In genomic region chr13:47672982-47673670, GRCh38 we compare ENCODE assay signal across 9 cellular contexts.
DNase-seq lines count a peak whose midpoint lies in the region; ATAC-seq, FAIRE-seq and TF ChIP-seq lines count a peak whose summit lies in the region.
"Had no signal": no experiment of that assay in that cellular context is flagged by ENCODE, and none has a peak within 500 bp of the region (broad histone marks: within the 10 kb centered on the region; RNA-seq: fewer than 3 reads in every experiment).

No MANE protein-coding gene starts in this region.

- FAIRE-seq in HTR-8/SVneo (lab: Jason Lieb, UNC) = no peak

- no peak for TF ChIP-seq CTCF in breast epithelium (IDR thresholded peaks at IDR 0.05)
- TF ChIP-seq CTCF in upper lobe of right lung (IDR thresholded peaks at IDR 0.05) = no peak

- intact Hi-C loops in breast epithelium (cut with DNase I; ENCODE audit: low total_unique reads) (no loop called here), upper lobe of right lung (cut with DNase I) (no loop called here)

- H3K27ac ChIP-seq in breast epithelium (peak overlapping the region; percentile 5 to 23), upper lobe of right lung (no peak overlapping the region)

- peak; percentile 80 for DNase-seq in M059J (ENCODE audit: low read depth)
- no peak for DNase-seq in breast epithelium (ENCODE audit: low spot score in 2 of 2)
- DNase-seq in left lobe of liver (ENCODE audit: low spot score) = no peak
- DNase-seq in upper lobe of right lung = no peak
- no peak for DNase-seq in G401 (ENCODE audit: low spot score)
- DNase-seq in HTR-8/SVneo (ENCODE audit: insufficient read length, low spot score) = no peak
- DNase-seq: NCI-H1694 treated with DMSO at 0.1 percent for 48 hours, nucleus accumbens had no signal

- no peak for TF ChIP-seq POLR2A in breast epithelium (IDR thresholded peaks at IDR 0.05)

- H3K4me3 ChIP-seq in breast epithelium = no peak overlapping the region
- no peak overlapping the region for H3K4me3 ChIP-seq in upper lobe of right lung

- H3K27me3 ChIP-seq in breast epithelium = no peaks in the 10 kb centered on the region
- H3K27me3 ChIP-seq in upper lobe of right lung = no peaks in the 10 kb centered on the region

- no peaks in the 10 kb centered on the region for H3K36me3 ChIP-seq in breast epithelium
- H3K36me3 ChIP-seq in upper lobe of right lung = no peaks in the 10 kb centered on the region

- H3K4me1 ChIP-seq in breast epithelium (no peaks in the 10 kb centered on the region), upper lobe of right lung (no peaks in the 10 kb centered on the region)

- in situ Hi-C loops in G401 (cut with HindIII; ENCODE audit: low sequenced_read_pairs) = no loop called here

- no peaks in the 10 kb centered on the region for H3K9me3 ChIP-seq in breast epithelium
- H3K9me3 ChIP-seq in upper lobe of right lung = no peaks in the 10 kb centered on the region

- ATAC-seq in left lobe of liver (peak; percentile 57), upper lobe of right lung (peak; percentile 68), GM21515 (IDR thresholded peaks at IDR 0.05; ENCODE audit: unreplicated experiment) (no peak)
